8 cellular contexts compared by ENCODE assay signal in the genomic region with DNA sequence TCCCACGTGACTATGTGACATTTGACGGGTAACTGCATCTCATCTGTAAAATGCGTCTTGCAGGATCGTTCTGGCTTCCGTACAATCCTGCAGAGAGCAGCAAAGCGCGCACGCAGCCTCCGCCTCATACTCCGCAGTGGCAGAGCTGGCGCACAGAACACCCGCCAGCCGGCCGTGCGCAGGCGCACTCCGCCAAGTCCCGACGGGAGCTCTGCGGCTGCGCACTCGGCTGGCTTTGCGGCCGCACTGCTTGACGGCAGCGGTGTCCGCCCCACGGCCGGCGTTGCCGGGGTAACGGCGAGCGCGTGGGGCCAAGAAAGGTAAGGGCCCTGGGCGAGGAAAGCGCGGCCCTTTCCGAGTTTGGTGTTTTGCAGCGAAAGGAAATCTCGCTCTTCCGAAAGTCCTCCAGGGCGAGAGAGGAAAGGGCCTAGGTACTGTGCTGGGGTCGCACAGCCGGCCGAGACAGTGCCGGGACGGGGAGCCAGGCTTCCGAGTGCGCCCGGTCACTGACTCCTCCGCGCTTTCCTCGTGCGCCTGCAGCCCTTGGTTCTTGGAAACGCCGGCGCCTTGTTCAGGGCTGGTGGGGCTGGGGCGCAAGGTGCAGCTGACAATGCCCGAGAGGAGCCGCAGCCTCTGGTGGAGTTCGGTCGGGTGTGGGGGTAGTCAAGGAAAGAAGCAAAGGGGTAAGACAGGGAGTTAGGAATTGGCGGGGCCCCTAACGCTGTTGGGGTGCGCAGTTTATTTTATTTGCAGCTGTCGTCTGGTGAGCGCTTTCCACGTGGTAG. TPM values are rescaled to one million over a fixed set of nuclear protein-coding genes. Genes with fewer than 3 reads are reported as not detected.
A peak's percentile ranks its signal among the peaks of the same experiment; 100 is the strongest.
DNase-seq lines count a peak whose midpoint lies in the region; ATAC-seq and TF ChIP-seq lines count a peak whose summit lies in the region.

A gene (plus strand): TSS at position 283 of the 785 bp plus-strand sequence. CDS start 5,321 bp downstream, outside the sequence.

- intact Hi-C loops in adrenal gland (cut with DNase I) (loop anchor here (5.0 to 10.0 kb wide), 2 partner anchors 240 to 347 kb away; no protein-coding TSS in a partner anchor), left cardiac atrium (cut with DNase I) (loop anchor here in 1 of 2 donors (5.0 kb wide), 1 partner anchor 347 kb away; no protein-coding TSS in a partner anchor), posterior vena cava (cut with DNase I) (loop anchor here in 1 of 2 donors (5.0 kb wide), 1 partner anchor 347 kb away; no protein-coding TSS in a partner anchor)

- peak within 1 kb of the TSS in 3 of 4 donors; percentile 63 to 87 (median 69) for H3K4me3 ChIP-seq in adrenal gland
- peak within 1 kb of the TSS; percentile 71 to 92 (median 76) for H3K4me3 ChIP-seq in upper lobe of left lung

- no peak for TF ChIP-seq EP300 in upper lobe of left lung (IDR thresholded peaks at IDR 0.05)

- DNase-seq in NCI-H146 treated with DMSO at 0.1 percent for 48 hours (lab: John Stamatoyannopoulos, UW; ENCODE audit: unreplicated experiment) (peak; percentile 78), T-helper 1 cell (peak; percentile 92 to 98 (median 93)), adrenal gland (peak; percentile 93 to 97 (median 96)), left cardiac atrium (peak; percentile 95), posterior vena cava (ENCODE audit: low spot score) (peak; percentile 98), upper lobe of left lung (peak; percentile 96 to 99)

- H3K4me1 ChIP-seq in adrenal gland (replicated peaks in 1 of 2) (peaks cover 7 to 25% of the 10 kb centered on the region in 2 donors), upper lobe of left lung (peaks cover 20 to 37% (median 23%) of the 10 kb centered on the region in 4 donors)

- ATAC-seq in HG02884 (IDR thresholded peaks at IDR 0.05; ENCODE audit: unreplicated experiment) (peak; percentile 90), left cardiac atrium (peak; percentile 97), upper lobe of left lung (ENCODE audit: low FRiP score in 2 of 2) (peak; percentile 97)

- H3K9me3 ChIP-seq in adrenal gland (replicated peaks in 1 of 3), result no peaks in the 10 kb centered on the region
- H3K9me3 ChIP-seq in upper lobe of left lung, result no peaks in the 10 kb centered on the region

- TF ChIP-seq CTCF in adrenal gland (IDR thresholded peaks at IDR 0.05) (peak in 5 of 6 experiments; percentile 30 to 43 (median 32)), upper lobe of left lung (IDR thresholded peaks at IDR 0.05) (peak in 3 of 6 experiments; percentile 27 to 71 (median 31))

- TF ChIP-seq POLR2A in GM15510 (IDR thresholded peaks at IDR 0.05; ENCODE audit: borderline replicate concordance, extremely low read depth, insufficient read length), result peak; percentile 95
- peak; percentile 73 to 91 for TF ChIP-seq POLR2A in adrenal gland (IDR thresholded peaks at IDR 0.05)
- TF ChIP-seq POLR2A in upper lobe of left lung (IDR thresholded peaks at IDR 0.05), result peak in 2 of 4 donors; percentile 74 to 95

- 0 to 2% (median 0%) methylated on average over 36 to 69 of the region's 69 CpGs for WGBS in adrenal gland, 4 donors
- 0 to 1% methylated on average over 39 to 69 of the region's 69 CpGs for WGBS in upper lobe of left lung, 2 donors

- H3K27ac ChIP-seq in adrenal gland (peak within 1 kb of the TSS in 4 of 5 donors; percentile 30 to 80 (median 64)), upper lobe of left lung (peak within 1 kb of the TSS; percentile 54 to 84 (median 74))

- H3K36me3 ChIP-seq in adrenal gland (replicated peaks in 1 of 2), result no peaks in the 10 kb centered on the region
- no peaks in the 10 kb centered on the region for H3K36me3 ChIP-seq in upper lobe of left lung

- H3K27me3 ChIP-seq in adrenal gland, result no peaks in the 10 kb centered on the region
- H3K27me3 ChIP-seq in upper lobe of left lung, result no peaks in the 10 kb centered on the region

RNA-seq across cellular contexts. Expression of the gene that starts here (rescaled TPM):
- 10 to 100 TPM; 11.1 to 23.9 (median 15.8) TPM for total RNA-seq in adrenal gland
- polyA plus RNA-seq in adrenal gland, result 10 to 100 TPM; 22.0 to 27.6 (median 25.4) TPM
- total RNA-seq in left cardiac atrium, result 10 to 100 TPM; 15.3 to 16.8 TPM
- 10 to 100 TPM; 13.8 TPM for total RNA-seq in posterior vena cava
- 10 to 100 TPM; 14.6 to 27.2 (median 20.1) TPM for total RNA-seq in upper lobe of left lung

Comparison
In these comparisons a context has a peak if more than half of its experiments do, and no peak if none do; other contexts are left out.
1. Peak in every context shown above with its lines: DNase-seq, ATAC-seq, H3K4me3 ChIP-seq and H3K27ac ChIP-seq.